In genomic region chr7:13467111-13467547, GRCh38 we compare ENCODE assay signal across 1 cellular context.
TF ChIP-seq lines count a peak whose summit lies in the region.

No MANE protein-coding gene starts in this region.

TF ChIP-seq in neural cell, 6 proteins besides CTCF, POLR2A, EP300 and RAD21 (continued from another document):
- TF ChIP-seq REST (IDR thresholded peaks at IDR 0.05; ENCODE audit: borderline replicate concordance) = no peak
TF ChIP-seq in neural cell: peak in this region for 0.
